8 cellular contexts compared by ENCODE assay signal in genomic region chr12:75641031-75641780, GRCh38.
A peak's percentile ranks its signal among the peaks of the same experiment; 100 is the strongest.
DNase-seq lines count a peak whose midpoint lies in the region; ATAC-seq and TF ChIP-seq lines count a peak whose summit lies in the region.

No MANE protein-coding gene starts in this region.

- TF ChIP-seq EP300 in SK-N-SH (IDR thresholded peaks at IDR 0.05; ENCODE audit: borderline replicate concordance in 1 of 2, low read depth in 1 of 2, low read length in 1 of 2), result no peak

- no peaks in the 10 kb centered on the region for H3K9me3 Mint-ChIP-seq in central memory CD8-positive, alpha-beta T cell

- H3K27ac Mint-ChIP-seq in central memory CD8-positive, alpha-beta T cell (ENCODE audit: low read depth), result peak overlapping the region; percentile 78

- TF ChIP-seq CTCF in SK-N-SH (IDR thresholded peaks at IDR 0.05), result no peak

- peaks cover 0 to 8% of the 10 kb centered on the region in 2 experiments; a peak in 2 of 4 replicates for H3K4me1 ChIP-seq in SK-N-SH (ENCODE audit: control insufficient read depth in 1 of 2, insufficient read depth in 2 of 2, low read depth in 1 of 2, low read length in 1 of 2)

- intact Hi-C loops in left ventricle myocardium superior (cut with micrococcal nuclease), result no loop called here

- no peak overlapping the region for H3K4me2 ChIP-seq in SK-N-SH

- no peaks in the 10 kb centered on the region for H3K9me3 ChIP-seq in SK-N-SH

- no peak overlapping the region; a peak in 1 of 4 replicates for H3K27ac ChIP-seq in SK-N-SH (ENCODE audit: low read depth in 2 of 2, low read length in 1 of 2)

- 77% methylated on average over 4 of the region's 4 CpGs for WGBS in SK-N-SH (ENCODE audit: low lambda C conversion rate)

- H3F3A ChIP-seq in SK-N-SH (replicated peaks; ENCODE audit: insufficient read depth), result peaks cover 4% of the 10 kb centered on the region

- no peaks in the 10 kb centered on the region for H4K20me1 ChIP-seq in SK-N-SH (ENCODE audit: insufficient read depth)

- H3K4me3 ChIP-seq in SK-N-SH (ENCODE audit: low read depth in 2 of 2, low read length in 1 of 2), result no peak overlapping the region

- no peak overlapping the region for H3K9ac ChIP-seq in SK-N-SH

- POLR2A ChIA-PET in SK-N-SH (lab: Yijun Ruan, JAX), result no interaction called here

- H3K27me3 Mint-ChIP-seq in central memory CD8-positive, alpha-beta T cell, result no peaks in the 10 kb centered on the region

- peaks cover 15% of the 10 kb centered on the region for H3K4me1 Mint-ChIP-seq in central memory CD8-positive, alpha-beta T cell

- DNase-seq in AG08396 (ENCODE audit: low spot score) (peak; percentile 31), GM19238 (ENCODE audit: insufficient read length, low spot score) (peak; percentile 19), SK-N-SH (no peak), NCI-H1417 (lab: John Stamatoyannopoulos, UW) (no peak), left ventricle myocardium superior (no peak)
- DNase-seq in central memory CD8-positive, alpha-beta T cell (ENCODE audit: low spot score in 2 of 2), result no peak
- DNase-seq in stimulated activated CD4-positive, alpha-beta T cell treated with anti-CD3 and anti-CD28 coated beads, Interleukin-15, amount 100 ng/mL, for 48 hours (ENCODE audit: low read depth in 2 of 2), result peak; percentile 8 to 21

- H2AFZ ChIP-seq in SK-N-SH (ENCODE audit: low read depth), result peak overlapping the region; percentile 59; the same call in 1 of the 2 replicates

- CTCF ChIA-PET in SK-N-SH (lab: Yijun Ruan, JAX), result interaction anchor here (1.2 kb wide), 1 partner anchor 18 kb away, joined by 4 read pairs; no protein-coding TSS in a partner anchor

- H3K27me3 ChIP-seq in SK-N-SH (ENCODE audit: insufficient read depth), result no peaks in the 10 kb centered on the region

- ATAC-seq in HG03139 (IDR thresholded peaks at IDR 0.05; ENCODE audit: unreplicated experiment), result peak; percentile 98
- peak; percentile 82 for ATAC-seq in central memory CD8-positive, alpha-beta T cell (replicated peaks; ENCODE audit: extremely low read depth, poor library complexity, severe bottlenecking)
- ATAC-seq in left ventricle myocardium superior, result no peak

- no peak for TF ChIP-seq RAD21 in SK-N-SH (IDR thresholded peaks at IDR 0.05; ENCODE audit: low read length)

- H3K4me3 Mint-ChIP-seq in central memory CD8-positive, alpha-beta T cell, result no peak overlapping the region

- no peaks in the 10 kb centered on the region for H3K36me3 Mint-ChIP-seq in central memory CD8-positive, alpha-beta T cell (ENCODE audit: insufficient read depth)

- H3K36me3 ChIP-seq in SK-N-SH (replicated peaks in 1 of 2; ENCODE audit: control insufficient read depth in 1 of 2, insufficient read depth in 2 of 2, low read length in 1 of 2), result no peaks in the 10 kb centered on the region

- H3K79me2 ChIP-seq in SK-N-SH (ENCODE audit: insufficient read depth), result no peaks in the 10 kb centered on the region

- no peaks in the 10 kb centered on the region for H3K9me2 ChIP-seq in SK-N-SH

TF ChIP-seq in SK-N-SH, 30 proteins besides CTCF, POLR2A, EP300 and RAD21:
- TF ChIP-seq FOXM1 (IDR thresholded peaks at IDR 0.05; ENCODE audit: low read depth) (no peak), POLR2AphosphoS5 (IDR thresholded peaks at IDR 0.05; ENCODE audit: low read depth, low read length) (no peak)

Comparison
In these comparisons a context has a peak if more than half of its experiments do, and no peak if none do; other contexts are left out.
1. DNase-seq: peak in AG08396 (single experiment), GM19238 (single experiment) and stimulated activated CD4-positive, alpha-beta T cell treated with anti-CD3 and anti-CD28 coated beads, Interleukin-15, amount 100 ng/mL, for 48 hours (2 of 2); none in SK-N-SH (single experiment), central memory CD8-positive, alpha-beta T cell (0 of 2), NCI-H1417 (0 of 3) and left ventricle myocardium superior (single experiment).